ENCODE assay signal across 33 cellular contexts in the genomic region with DNA sequence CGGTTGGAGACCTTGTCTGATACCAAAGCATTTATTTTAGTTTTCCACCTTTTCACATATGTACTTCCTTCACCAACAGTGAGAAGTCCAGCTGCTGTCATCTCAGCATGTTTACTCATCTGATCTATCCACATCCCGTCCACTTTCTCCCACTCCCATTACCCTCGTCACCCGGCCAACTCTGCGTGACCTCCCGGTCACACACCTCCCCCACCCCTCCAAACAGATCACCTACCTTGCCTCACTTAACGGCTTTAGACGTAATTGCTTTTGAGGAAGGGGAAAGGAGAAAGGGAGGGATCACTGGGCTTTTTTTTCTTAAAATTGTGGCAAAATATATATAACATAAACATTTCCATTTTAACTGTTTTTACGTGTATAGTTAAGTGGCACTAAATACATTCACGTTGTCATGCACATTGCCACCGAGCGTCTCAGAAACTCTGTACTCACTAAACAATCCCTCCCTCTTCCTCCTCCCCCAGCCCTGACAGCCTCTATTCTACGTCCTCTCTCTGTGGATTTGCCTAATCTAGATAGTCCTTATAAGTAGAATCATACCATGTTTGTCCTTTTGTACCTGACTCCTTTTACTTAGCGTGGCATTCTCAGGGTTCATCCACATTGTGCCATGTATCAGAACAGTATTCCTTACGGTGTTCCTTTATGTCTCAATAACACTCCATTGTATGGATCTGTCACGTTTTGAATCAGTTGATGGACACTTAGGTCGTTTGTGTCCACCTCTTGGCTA.
"Had no signal": no experiment of that assay in that cellular context is flagged by ENCODE, and none has a peak within 500 bp of the region (broad histone marks: within the 10 kb centered on the region; RNA-seq: fewer than 3 reads in every experiment).

No MANE protein-coding gene starts in this region.

- H3K27me3 Mint-ChIP-seq: activated CD4-positive, alpha-beta memory T cell treated with anti-CD3 and anti-CD28 coated beads, Interleukin-2, amount 10 ng/mL, durations not matched to agents 7 days and 5 days; activated CD4-positive, alpha-beta T cell treated with anti-CD3 and anti-CD28 coated beads, Interleukin-2, amount 10 ng/mL, durations not matched to agents 7 days and 5 days; activated naive CD4-positive, alpha-beta T cell treated with anti-CD3 and anti-CD28 coated beads, Interleukin-2, amount 10 ng/mL, durations not matched to agents 7 days and 5 days; activated naive CD8-positive, alpha-beta T cell treated with anti-CD3 and anti-CD28 coated beads, Interleukin-2, amount 10 ng/mL, durations not matched to agents 7 days and 5 days; activated T-cell treated with anti-CD3 and anti-CD28 coated beads, Interleukin-2, amount 50 U/mL, for 24 hours; brain had no signal

- H3K36me3 Mint-ChIP-seq: activated naive CD4-positive, alpha-beta T cell treated with anti-CD3 and anti-CD28 coated beads, Interleukin-2, amount 10 ng/mL, durations not matched to agents 7 days and 5 days; activated naive CD4-positive, alpha-beta T cell treated with anti-CD3 and anti-CD28 coated beads, Interleukin-2, amount 50 U/mL, for 72 hours; WTC11 had no signal

- H3K9me3 ChIP-seq: ascending aorta, breast epithelium, colonic mucosa, esophagus squamous epithelium, gastroesophageal sphincter had no signal

- H3K27me3 ChIP-seq: ascending aorta, breast epithelium, cardiac muscle cell, colonic mucosa, esophagus squamous epithelium, gastroesophageal sphincter had no signal

- H3K4me1 Mint-ChIP-seq: activated CD4-positive, alpha-beta memory T cell treated with anti-CD3 and anti-CD28 coated beads, Interleukin-2, amount 10 ng/mL, durations not matched to agents 7 days and 5 days; activated CD4-positive, alpha-beta T cell treated with anti-CD3 and anti-CD28 coated beads, Interleukin-2, amount 10 ng/mL, durations not matched to agents 7 days and 5 days; activated naive CD4-positive, alpha-beta T cell treated with anti-CD3 and anti-CD28 coated beads, Interleukin-2, amount 10 ng/mL, durations not matched to agents 7 days and 5 days; activated naive CD8-positive, alpha-beta T cell treated with anti-CD3 and anti-CD28 coated beads, Interleukin-2, amount 10 ng/mL, durations not matched to agents 7 days and 5 days; WTC11 had no signal

- H3K4me1 ChIP-seq: ascending aorta, breast epithelium, colonic mucosa, esophagus squamous epithelium, gastroesophageal sphincter had no signal

- DNase-seq: activated CD4-positive, alpha-beta memory T cell treated with anti-CD3 and anti-CD28 coated beads, Interleukin-2, amount 10 ng/mL, durations not matched to agents 7 days and 5 days; activated CD4-positive, alpha-beta T cell treated with anti-CD3 and anti-CD28 coated beads for 1 hour; activated CD4-positive, alpha-beta T cell treated with anti-CD3 and anti-CD28 coated beads for 4 hours; activated CD4-positive, alpha-beta T cell treated with anti-CD3 and anti-CD28 coated beads, Interleukin-2, amount 10 ng/mL, durations not matched to agents 7 days and 5 days; activated CD4-positive, alpha-beta T cell treated with anti-CD3 and anti-CD28 coated beads, Interleukin-2, amount 50 U/mL, for 4 hours; activated CD8-positive, alpha-beta memory T cell treated with anti-CD3 and anti-CD28 coated beads, Interleukin-2, amount 50 U/mL, for 48 hours; activated gamma-delta T cell; activated naive CD4-positive, alpha-beta T cell; activated naive CD4-positive, alpha-beta T cell treated with anti-CD3 and anti-CD28 coated beads, Interleukin-2, amount 10 ng/mL, durations not matched to agents 7 days and 5 days; activated naive CD8-positive, alpha-beta T cell treated with anti-CD3 and anti-CD28 coated beads, Interleukin-2, amount 10 ng/mL, durations not matched to agents 7 days and 5 days; activated T-cell treated with anti-CD3 and anti-CD28 coated beads for 4 hours; activated T-cell treated with anti-CD3 and anti-CD28 coated beads, Interleukin-2, amount 50 U/mL, for 24 hours; activated T-cell treated with anti-CD3 and anti-CD28 coated beads, Interleukin-2, amount 50 U/mL, for 72 hours; central memory CD4-positive, alpha-beta T cell; cerebellar nuclear complex; colonic mucosa; effector CD8-positive, alpha-beta T cell; esophagus squamous epithelium; foreskin melanocyte; head of caudate nucleus; T-helper 2 cell had no signal

- ATAC-seq: activated naive CD4-positive, alpha-beta T cell treated with anti-CD3 and anti-CD28 coated beads, Interleukin-2, amount 50 U/mL, for 72 hours; activated T-cell treated with anti-CD3 and anti-CD28 coated beads, Interleukin-2, amount 50 U/mL, for 72 hours; gastroesophageal sphincter; WTC11 had no signal

- H3K4me3 Mint-ChIP-seq: activated CD4-positive, alpha-beta memory T cell treated with anti-CD3 and anti-CD28 coated beads, Interleukin-2, amount 10 ng/mL, durations not matched to agents 7 days and 5 days; activated CD4-positive, alpha-beta T cell treated with anti-CD3 and anti-CD28 coated beads, Interleukin-2, amount 10 ng/mL, durations not matched to agents 7 days and 5 days; activated naive CD4-positive, alpha-beta T cell treated with anti-CD3 and anti-CD28 coated beads, Interleukin-2, amount 10 ng/mL, durations not matched to agents 7 days and 5 days; activated naive CD8-positive, alpha-beta T cell treated with anti-CD3 and anti-CD28 coated beads, Interleukin-2, amount 10 ng/mL, durations not matched to agents 7 days and 5 days; activated T-cell treated with anti-CD3 and anti-CD28 coated beads, Interleukin-2, amount 50 U/mL, for 24 hours; activated T-cell treated with anti-CD3 and anti-CD28 coated beads, Interleukin-2, amount 50 U/mL, for 72 hours; brain; WTC11 had no signal

- H3K36me3 ChIP-seq: breast epithelium, cardiac muscle cell, colonic mucosa had no signal

- H3K9me3 Mint-ChIP-seq: activated CD4-positive, alpha-beta memory T cell treated with anti-CD3 and anti-CD28 coated beads, Interleukin-2, amount 10 ng/mL, durations not matched to agents 7 days and 5 days; activated CD4-positive, alpha-beta T cell treated with anti-CD3 and anti-CD28 coated beads, Interleukin-2, amount 10 ng/mL, durations not matched to agents 7 days and 5 days; activated naive CD4-positive, alpha-beta T cell treated with anti-CD3 and anti-CD28 coated beads, Interleukin-2, amount 10 ng/mL, durations not matched to agents 7 days and 5 days; activated naive CD4-positive, alpha-beta T cell treated with anti-CD3 and anti-CD28 coated beads, Interleukin-2, amount 50 U/mL, for 72 hours; activated naive CD8-positive, alpha-beta T cell treated with anti-CD3 and anti-CD28 coated beads, Interleukin-2, amount 10 ng/mL, durations not matched to agents 7 days and 5 days; activated T-cell treated with anti-CD3 and anti-CD28 coated beads, Interleukin-2, amount 50 U/mL, for 24 hours; activated T-cell treated with anti-CD3 and anti-CD28 coated beads, Interleukin-2, amount 50 U/mL, for 72 hours; brain; WTC11 had no signal

- FAIRE-seq: endometrium, endothelial cell of umbilical vein, TTC549 had no signal

- H3K27ac ChIP-seq: ascending aorta, breast epithelium, cardiac muscle cell, colonic mucosa, epithelial cell of prostate, esophagus squamous epithelium, gastroesophageal sphincter, VCaP had no signal

- H3K27ac Mint-ChIP-seq: activated CD4-positive, alpha-beta memory T cell treated with anti-CD3 and anti-CD28 coated beads, Interleukin-2, amount 10 ng/mL, durations not matched to agents 7 days and 5 days; activated CD4-positive, alpha-beta T cell treated with anti-CD3 and anti-CD28 coated beads, Interleukin-2, amount 10 ng/mL, durations not matched to agents 7 days and 5 days; activated naive CD4-positive, alpha-beta T cell treated with anti-CD3 and anti-CD28 coated beads, Interleukin-2, amount 10 ng/mL, durations not matched to agents 7 days and 5 days; activated naive CD4-positive, alpha-beta T cell treated with anti-CD3 and anti-CD28 coated beads, Interleukin-2, amount 50 U/mL, for 72 hours; activated naive CD8-positive, alpha-beta T cell treated with anti-CD3 and anti-CD28 coated beads, Interleukin-2, amount 10 ng/mL, durations not matched to agents 7 days and 5 days; activated T-cell treated with anti-CD3 and anti-CD28 coated beads, Interleukin-2, amount 50 U/mL, for 24 hours; activated T-cell treated with anti-CD3 and anti-CD28 coated beads, Interleukin-2, amount 50 U/mL, for 72 hours; brain; WTC11 had no signal

- H3K4me3 ChIP-seq: ascending aorta, breast epithelium, cardiac muscle cell, colonic mucosa, esophagus squamous epithelium, gastroesophageal sphincter had no signal
